In genomic region chr12:125001636-125002035, GRCh38 we compare ENCODE assay signal across 29 cellular contexts.
"Had no signal": no experiment of that assay in that cellular context is flagged by ENCODE, and none has a peak within 500 bp of the region (broad histone marks: within the 10 kb centered on the region; RNA-seq: fewer than 3 reads in every experiment).

No MANE protein-coding gene starts in this region.

- DNase-seq: activated CD4-positive, alpha-beta T cell treated with anti-CD3 and anti-CD28 coated beads for 1 hour; activated CD4-positive, alpha-beta T cell treated with anti-CD3 and anti-CD28 coated beads, Interleukin-2, amount 10 ng/mL, durations not matched to agents 24 days and 14 days; activated CD4-positive, alpha-beta T cell treated with anti-CD3 and anti-CD28 coated beads, Interleukin-2, amount 50 U/mL, for 4 hours; activated CD4-positive, CD25-positive, alpha-beta regulatory T cell; activated CD8-positive, alpha-beta T cell treated with anti-CD3 and anti-CD28 coated beads for 36 hours; activated gamma-delta T cell; activated naive CD4-positive, alpha-beta T cell treated with Interleukin-2 at 50 U/mL for 16 hours; activated T-cell treated with anti-CD3 and anti-CD28 coated beads, Interleukin-2, amount 50 U/mL, for 1 hour; activated T-cell treated with anti-CD3 and anti-CD28 coated beads, Interleukin-2, amount 50 U/mL, for 72 hours; adrenal gland; body of pancreas; MM.1S; MV-4-11; NCI-H1092; NCI-H1436 treated with DMSO at 0.1 percent for 48 hours; NCI-H1694 treated with DMSO at 0.1 percent for 48 hours; NCI-H2029; NCI-H345; NCI-H526; NCI-H748 treated with DMSO at 0.1 percent for 48 hours; NK-92 treated with Interleukin-12 subunit alpha and Interleukin-12 subunit beta, amount 100 ng/mL, for 24 hours; SHP77; SJCRH30; T1000; WERI-Rb-1 had no signal

- H3K27me3 Mint-ChIP-seq: activated CD4-positive, alpha-beta T cell treated with anti-CD3 and anti-CD28 coated beads, Interleukin-2, amount 10 ng/mL, durations not matched to agents 24 days and 14 days; activated CD8-positive, alpha-beta T cell treated with anti-CD3 and anti-CD28 coated beads for 36 hours; activated naive CD4-positive, alpha-beta T cell treated with anti-CD3 and anti-CD28 coated beads, Interleukin-2, amount 50 U/mL, for 24 hours; activated T-helper 17 cell treated with anti-CD3 and anti-CD28 coated beads, Interleukin-2, amount 50 U/mL, for 72 hours had no signal

- H3K4me3 ChIP-seq: adrenal gland, body of pancreas, breast epithelium, SJCRH30, SK-N-MC had no signal

- H3K27ac Mint-ChIP-seq: activated CD4-positive, alpha-beta T cell treated with anti-CD3 and anti-CD28 coated beads, Interleukin-2, amount 10 ng/mL, durations not matched to agents 24 days and 14 days; activated CD8-positive, alpha-beta T cell treated with anti-CD3 and anti-CD28 coated beads for 36 hours; activated naive CD4-positive, alpha-beta T cell treated with anti-CD3 and anti-CD28 coated beads, Interleukin-2, amount 50 U/mL, for 24 hours; activated T-cell treated with anti-CD3 and anti-CD28 coated beads, Interleukin-2, amount 50 U/mL, for 72 hours; activated T-helper 17 cell treated with anti-CD3 and anti-CD28 coated beads, Interleukin-2, amount 50 U/mL, for 72 hours had no signal

- H3K9me3 ChIP-seq: adrenal gland, body of pancreas, breast epithelium, SJCRH30 had no signal

- H3K27ac ChIP-seq: adrenal gland, body of pancreas, breast epithelium, SJCRH30, SK-N-MC, WERI-Rb-1 had no signal

- H3K4me3 Mint-ChIP-seq: activated CD4-positive, alpha-beta T cell treated with anti-CD3 and anti-CD28 coated beads, Interleukin-2, amount 10 ng/mL, durations not matched to agents 24 days and 14 days; activated CD8-positive, alpha-beta T cell treated with anti-CD3 and anti-CD28 coated beads for 36 hours; activated naive CD4-positive, alpha-beta T cell treated with anti-CD3 and anti-CD28 coated beads, Interleukin-2, amount 50 U/mL, for 24 hours; activated T-cell treated with anti-CD3 and anti-CD28 coated beads, Interleukin-2, amount 50 U/mL, for 72 hours; activated T-helper 17 cell treated with anti-CD3 and anti-CD28 coated beads, Interleukin-2, amount 50 U/mL, for 72 hours had no signal

- H3K9me3 Mint-ChIP-seq: activated CD4-positive, alpha-beta T cell treated with anti-CD3 and anti-CD28 coated beads, Interleukin-2, amount 10 ng/mL, durations not matched to agents 24 days and 14 days; activated CD8-positive, alpha-beta T cell treated with anti-CD3 and anti-CD28 coated beads for 36 hours; activated naive CD4-positive, alpha-beta T cell treated with anti-CD3 and anti-CD28 coated beads, Interleukin-2, amount 50 U/mL, for 24 hours; activated T-cell treated with anti-CD3 and anti-CD28 coated beads, Interleukin-2, amount 50 U/mL, for 72 hours; activated T-helper 17 cell treated with anti-CD3 and anti-CD28 coated beads, Interleukin-2, amount 50 U/mL, for 72 hours had no signal

- H3K27me3 ChIP-seq: adrenal gland, body of pancreas, breast epithelium, SJCRH30 had no signal

- H3K36me3 Mint-ChIP-seq: activated naive CD4-positive, alpha-beta T cell treated with anti-CD3 and anti-CD28 coated beads, Interleukin-2, amount 50 U/mL, for 24 hours had no signal

- H3K4me1 ChIP-seq: adrenal gland, body of pancreas, breast epithelium, SJCRH30 had no signal

- H3K36me3 ChIP-seq: adrenal gland, breast epithelium, SJCRH30 had no signal

- ATAC-seq: activated CD8-positive, alpha-beta T cell treated with anti-CD3 and anti-CD28 coated beads for 36 hours; activated T-cell treated with anti-CD3 and anti-CD28 coated beads, Interleukin-2, amount 50 U/mL, for 72 hours; activated T-helper 17 cell treated with anti-CD3 and anti-CD28 coated beads, Interleukin-2, amount 50 U/mL, for 72 hours; body of pancreas had no signal
